13 cellular contexts compared by ENCODE assay signal in genomic region chr4:123250843-123251242, GRCh38.
A peak's percentile ranks its signal among the peaks of the same experiment; 100 is the strongest.
DNase-seq lines count a peak whose midpoint lies in the region; ATAC-seq, FAIRE-seq and TF ChIP-seq lines count a peak whose summit lies in the region.
"Had no signal": no experiment of that assay in that cellular context is flagged by ENCODE, and none has a peak within 500 bp of the region (broad histone marks: within the 10 kb centered on the region; RNA-seq: fewer than 3 reads in every experiment).

No MANE protein-coding gene starts in this region.

- H3K27ac ChIP-seq in right lobe of liver = no peak overlapping the region
- no peak overlapping the region for H3K27ac ChIP-seq in HepG2 (ENCODE audit: extremely low read length, insufficient read depth, low read length)
- H3K27ac ChIP-seq in esophagus squamous epithelium = peak overlapping the region in 3 of 4 donors; percentile 32 to 76 (median 68)

- POLR2A ChIA-PET in HepG2 (lab: Yijun Ruan, JAX) = no interaction called here

- no peak overlapping the region for H3K4me2 ChIP-seq in HepG2 (ENCODE audit: low read depth, low read length)

- TF ChIP-seq EP300 in HepG2 (IDR thresholded peaks at IDR 0.05; ENCODE audit: low read depth in 2 of 2, low read length in 2 of 2) (no peak), HepG2 (CRISPR knock-in tag; IDR thresholded peaks at IDR 0.05; ENCODE audit: borderline replicate concordance) (no peak)

- peaks cover 49% of the 10 kb centered on the region for H3K4me1 Mint-ChIP-seq in mesothelial cell of epicardium

- no peak for TF ChIP-seq RAD21 in HepG2 (CRISPR knock-in tag; IDR thresholded peaks at IDR 0.05)

- TF ChIP-seq POLR2A in right lobe of liver (IDR thresholded peaks at IDR 0.05) (no peak), HepG2 (IDR thresholded peaks at IDR 0.05; ENCODE audit: insufficient read depth in 1 of 2, low read depth in 2 of 2, low read length in 2 of 2) (no peak), esophagus squamous epithelium (IDR thresholded peaks at IDR 0.05) (no peak)

- H3K4me1 ChIP-seq in right lobe of liver = no peaks in the 10 kb centered on the region
- H3K4me1 ChIP-seq in HepG2 (ENCODE audit: insufficient read depth, low read length) = no peaks in the 10 kb centered on the region
- peaks cover 5 to 58% (median 25%) of the 10 kb centered on the region in 3 donors for H3K4me1 ChIP-seq in esophagus squamous epithelium

- peak overlapping the region; percentile 80 for H3K27ac Mint-ChIP-seq in mesothelial cell of epicardium
- H3K27ac Mint-ChIP-seq: activated T-cell treated with anti-CD3 and anti-CD28 coated beads, Interleukin-2, amount 50 U/mL, for 24 hours had no signal

- no peak overlapping the region for H2AFZ ChIP-seq in HepG2 (ENCODE audit: low read length)

- H3K36me3 Mint-ChIP-seq in mesothelial cell of epicardium = peaks cover 2% of the 10 kb centered on the region

- BruUV-seq in HepG2 (replicated peaks; lab: Mats Ljungman, UMichigan) = no TSS peak

- FAIRE-seq in HepG2 (lab: Jason Lieb, UNC) = no peak

- H3K27me3 Mint-ChIP-seq in mesothelial cell of epicardium (ENCODE audit: low read depth) = no peaks in the 10 kb centered on the region
- H3K27me3 Mint-ChIP-seq: activated T-cell treated with anti-CD3 and anti-CD28 coated beads, Interleukin-2, amount 50 U/mL, for 24 hours had no signal

- H3K27me3 ChIP-seq in right lobe of liver (no peaks in the 10 kb centered on the region), HepG2 (ENCODE audit: control insufficient read depth in 1 of 2, insufficient read depth in 2 of 2, low read length in 2 of 2) (no peaks in the 10 kb centered on the region), esophagus squamous epithelium (no peaks in the 10 kb centered on the region)

- no peaks in the 10 kb centered on the region for H3K36me3 ChIP-seq in right lobe of liver
- H3K36me3 ChIP-seq in HepG2 (replicated peaks in 1 of 2; ENCODE audit: control insufficient read depth in 1 of 2, insufficient read depth in 2 of 2, low read length in 2 of 2) = no peaks in the 10 kb centered on the region
- no peaks in the 10 kb centered on the region for H3K36me3 ChIP-seq in esophagus squamous epithelium

- no peak overlapping the region for H3K9ac ChIP-seq in HepG2 (ENCODE audit: insufficient read depth, low read depth, low read length)

- H3K9me3 Mint-ChIP-seq in mesothelial cell of epicardium = peaks cover 10% of the 10 kb centered on the region
- H3K9me3 Mint-ChIP-seq: activated T-cell treated with anti-CD3 and anti-CD28 coated beads, Interleukin-2, amount 50 U/mL, for 24 hours had no signal

- no peak for TF ChIP-seq CTCF in right lobe of liver (IDR thresholded peaks at IDR 0.05)
- TF ChIP-seq CTCF in HepG2 (CRISPR knock-in tag; IDR thresholded peaks at IDR 0.05) = no peak
- TF ChIP-seq CTCF in esophagus squamous epithelium (IDR thresholded peaks at IDR 0.05) = no peak
- TF ChIP-seq CTCF in mesothelial cell of epicardium (IDR thresholded peaks at IDR 0.05; ENCODE audit: unreplicated experiment) = no peak

- in situ Hi-C loops in HepG2 (cut with HindIII; ENCODE audit: extremely low pct_ligation_motif_present, low pct_unique_long_range_greater_than_20kb) = no loop called here

- H3K79me2 ChIP-seq in HepG2 (ENCODE audit: insufficient read depth, low read length) = no peaks in the 10 kb centered on the region

- ATAC-seq in right lobe of liver (peak; percentile 23 to 69 (median 46)), HepG2 (no peak), left colon (no peak)

- H4K20me1 ChIP-seq in HepG2 (ENCODE audit: insufficient read depth, low read length) = no peaks in the 10 kb centered on the region

- intact Hi-C loops in right lobe of liver (cut with DNase I) = no loop called here
- intact Hi-C loops in HepG2 (cut with micrococcal nuclease; ENCODE audit: unreplicated experiment) = no loop called here
- intact Hi-C loops in esophagus squamous epithelium (cut with DNase I) = no loop called here
- intact Hi-C loops in left colon (cut with DNase I, micrococcal nuclease) = no loop called here

- H3K9me3 ChIP-seq in right lobe of liver (no peaks in the 10 kb centered on the region), HepG2 (ENCODE audit: low read length) (no peaks in the 10 kb centered on the region), esophagus squamous epithelium (no peaks in the 10 kb centered on the region)

- CTCF ChIA-PET in HepG2 (lab: Yijun Ruan, JAX; ENCODE audit: low intra/inter-chr PET ratio, low total read pairs) = no interaction called here

- no peak for DNase-seq in right lobe of liver
- DNase-seq in HepG2 (ENCODE audit: low spot score) = no peak
- no peak for DNase-seq in esophagus squamous epithelium (lab: John Stamatoyannopoulos, UW)
- DNase-seq in mesothelial cell of epicardium (ENCODE audit: low spot score in 2 of 2, unreplicated experiment in 2 of 2) = no peak
- no peak for DNase-seq in iPS-NIHi11 (ENCODE audit: low spot score)
- no peak for DNase-seq in left colon
- DNase-seq in NCI-H82 (lab: John Stamatoyannopoulos, UW) = no peak
- DNase-seq in activated CD8-positive, alpha-beta memory T cell treated with anti-CD3 and anti-CD28 coated beads for 24 hours = no peak
- DNase-seq: activated T-cell treated with anti-CD3 and anti-CD28 coated beads, Interleukin-2, amount 50 U/mL, for 24 hours; AML-193; GF-D8; NCI-H2107; RPMI8226 had no signal

- H3K4me3 ChIP-seq in right lobe of liver (no peak overlapping the region), HepG2 (replicated peaks in 1 of 3; ENCODE audit: insufficient read depth in 1 of 3, low read depth in 2 of 3, low read length in 3 of 3) (no peak overlapping the region), esophagus squamous epithelium (no peak overlapping the region)

- H3K4me3 Mint-ChIP-seq in mesothelial cell of epicardium = no peak overlapping the region
- H3K4me3 Mint-ChIP-seq: activated T-cell treated with anti-CD3 and anti-CD28 coated beads, Interleukin-2, amount 50 U/mL, for 24 hours had no signal

TF ChIP-seq in HepG2, 621 proteins besides CTCF, POLR2A, EP300 and RAD21 (continues in another document):
- TF ChIP-seq ZHX2 (IDR thresholded peaks at IDR 0.05; ENCODE audit: low read depth) = no peak
- no peak for TF ChIP-seq ZHX2 (CRISPR knock-in tag; IDR thresholded peaks at IDR 0.05; ENCODE audit: borderline replicate concordance)
- no peak for TF ChIP-seq TERF1 (CRISPR knock-in tag; IDR thresholded peaks at IDR 0.05)
- no peak for TF ChIP-seq ZIK1 (CRISPR knock-in tag; IDR thresholded peaks at IDR 0.05; ENCODE audit: borderline replicate concordance, low read depth)
- no peak for TF ChIP-seq PRMT3 (CRISPR knock-in tag; IDR thresholded peaks at IDR 0.05; ENCODE audit: borderline replicate concordance, low read depth)

Comparison
In these comparisons a context has a peak if more than half of its experiments do, and no peak if none do; other contexts are left out.
1. ATAC-seq: peak in right lobe of liver (4 of 4); none in HepG2 (single experiment) and left colon (single experiment).
2. H3K27ac ChIP-seq: peak in esophagus squamous epithelium (3 of 4); none in right lobe of liver (0 of 3) and HepG2 (single experiment).